In the genomic region with DNA sequence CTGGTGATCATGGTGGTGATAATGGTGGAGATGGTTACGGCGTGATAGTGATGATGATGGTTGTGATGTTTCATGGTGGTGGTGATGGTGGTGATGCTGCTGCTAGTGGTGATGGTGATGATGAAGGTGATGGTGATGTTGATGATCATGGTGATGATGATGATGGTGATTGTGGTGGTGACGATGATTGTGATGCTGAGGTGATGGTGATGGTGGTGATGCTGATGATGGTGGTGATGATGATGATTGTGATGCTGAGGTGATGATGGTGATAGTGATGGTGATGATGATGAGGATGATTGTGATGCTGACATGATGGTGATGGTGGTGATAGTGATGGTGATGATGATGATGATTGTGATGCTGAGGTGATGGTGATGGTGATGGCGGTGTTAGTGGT, we compare ENCODE assay signal across 18 cellular contexts.
DNase-seq lines count a peak whose midpoint lies in the region; ATAC-seq, FAIRE-seq and TF ChIP-seq lines count a peak whose summit lies in the region.
"Had no signal": no experiment of that assay in that cellular context is flagged by ENCODE, and none has a peak within 500 bp of the region (broad histone marks: within the 10 kb centered on the region; RNA-seq: fewer than 3 reads in every experiment).

No MANE protein-coding gene starts in this region.

- in situ Hi-C loops in ACHN (cut with HindIII; ENCODE audit: low pct_ligation_motif_present, low pct_unique_long_range_greater_than_20kb, low sequenced_read_pairs), result no loop called here

- H3K4me3 Mint-ChIP-seq in astrocyte (ENCODE audit: unreplicated experiment), result no peak overlapping the region
- no peak overlapping the region for H3K4me3 Mint-ChIP-seq in effector memory CD8-positive, alpha-beta T cell
- H3K4me3 Mint-ChIP-seq: CD4-positive, alpha-beta T cell; GM23338; IgD-negative memory B cell had no signal

- FAIRE-seq in astrocyte (lab: Jason Lieb, UNC), result peak; percentile 70
- FAIRE-seq in urothelium cell line (lab: Jason Lieb, UNC), result peak; percentile 97
- FAIRE-seq: D721Med, G401.6 had no signal

- no peak overlapping the region for H2AFZ ChIP-seq in astrocyte (ENCODE audit: low read depth, low read length)
- H2AFZ ChIP-seq: GM23338 had no signal

- POLR2A ChIA-PET in HEK293 (lab: Yijun Ruan, JAX), result no interaction called here

- H3K9me3 ChIP-seq in HEK293 (ENCODE audit: control insufficient read depth, insufficient read depth, low read depth, low read length) (no peaks in the 10 kb centered on the region), astrocyte (ENCODE audit: insufficient read depth, low read depth, low read length) (peaks cover 4% of the 10 kb centered on the region)
- H3K9me3 ChIP-seq: Caco-2 had no signal

- no peak overlapping the region for H3K4me3 ChIP-seq in HEK293 (ENCODE audit: low read depth, low read length)
- H3K4me3 ChIP-seq in astrocyte (ENCODE audit: insufficient read depth, low read depth, low read length), result no peak overlapping the region
- H3K4me3 ChIP-seq: GM23338 had no signal

- no peak overlapping the region for H3K9ac ChIP-seq in astrocyte (ENCODE audit: low read length)

- H3K4me2 ChIP-seq in astrocyte (ENCODE audit: low read length), result no peak overlapping the region
- H3K4me2 ChIP-seq: GM23338 had no signal

- CTCF ChIA-PET in HEK293 (lab: Yijun Ruan, JAX), result interaction anchor here (0.7 kb wide), 1 partner anchor 17 kb away, joined by 3 read pairs; no protein-coding TSS in a partner anchor

- H3K27ac Mint-ChIP-seq in astrocyte (ENCODE audit: unreplicated experiment), result no peak overlapping the region
- no peak overlapping the region for H3K27ac Mint-ChIP-seq in effector memory CD8-positive, alpha-beta T cell
- H3K27ac Mint-ChIP-seq: CD4-positive, alpha-beta T cell; GM23338; IgD-negative memory B cell had no signal

- H3K4me1 ChIP-seq in HEK293 (ENCODE audit: control insufficient read depth, insufficient read depth, low read length) (no peaks in the 10 kb centered on the region), astrocyte (ENCODE audit: insufficient read depth, low read length) (peaks cover 7% of the 10 kb centered on the region)
- H3K4me1 ChIP-seq: Caco-2 had no signal

- H4K20me1 ChIP-seq in astrocyte (ENCODE audit: insufficient read depth, low read length), result peaks cover 12% of the 10 kb centered on the region

- H3K36me3 ChIP-seq in HEK293 (ENCODE audit: control insufficient read depth in 2 of 2, insufficient read depth in 1 of 2, low read length in 2 of 2), result no peaks in the 10 kb centered on the region
- H3K36me3 ChIP-seq in astrocyte (ENCODE audit: insufficient read depth, low read length), result no peaks in the 10 kb centered on the region

- no peak overlapping the region for H3K27ac ChIP-seq in HEK293 (ENCODE audit: extremely low read depth, low read depth, low read length)
- H3K27ac ChIP-seq in astrocyte (ENCODE audit: low read depth, low read length), result no peak overlapping the region
- H3K27ac ChIP-seq: C4-2B, HL-60 had no signal

- no peak for TF ChIP-seq CTCF in HEK293 (tag by site-specific recombination; IDR thresholded peaks at IDR 0.05)
- TF ChIP-seq CTCF in astrocyte (IDR thresholded peaks at IDR 0.05; ENCODE audit: insufficient read depth, low read depth, low read length), result no peak

- no peak for DNase-seq in astrocyte (ENCODE audit: low read depth)
- DNase-seq in effector memory CD8-positive, alpha-beta T cell, result no peak
- no peak for DNase-seq in urothelium cell line (ENCODE audit: low spot score)
- no peak for DNase-seq in ACHN
- no peak for DNase-seq in NCI-H345 (lab: John Stamatoyannopoulos, UW)
- DNase-seq: Caco-2; CD4-positive, alpha-beta T cell; H7; KG1 had no signal

- H3K4me1 Mint-ChIP-seq in astrocyte (ENCODE audit: low read depth, unreplicated experiment), result peaks cover 10% of the 10 kb centered on the region
- H3K4me1 Mint-ChIP-seq in effector memory CD8-positive, alpha-beta T cell (ENCODE audit: low read depth in 2 of 2), result peaks cover under 1 to 2% of the 10 kb centered on the region in 2 donors

- H3K36me3 Mint-ChIP-seq in astrocyte (ENCODE audit: low read depth, unreplicated experiment), result peaks cover 3% of the 10 kb centered on the region
- H3K36me3 Mint-ChIP-seq in effector memory CD8-positive, alpha-beta T cell (ENCODE audit: insufficient read depth), result no peaks in the 10 kb centered on the region
- H3K36me3 Mint-ChIP-seq: IgD-negative memory B cell had no signal

- peaks cover 3% of the 10 kb centered on the region for H3K27me3 ChIP-seq in astrocyte (ENCODE audit: insufficient read depth, low read length)

- H3K9me3 Mint-ChIP-seq in astrocyte (ENCODE audit: unreplicated experiment), result no peaks in the 10 kb centered on the region
- peaks cover 5 to 6% of the 10 kb centered on the region in 2 donors for H3K9me3 Mint-ChIP-seq in effector memory CD8-positive, alpha-beta T cell
- H3K9me3 Mint-ChIP-seq: GM23338 had no signal

- ATAC-seq in effector memory CD8-positive, alpha-beta T cell (replicated peaks), result peak; percentile 19
- no peak for ATAC-seq in HG02970 (IDR thresholded peaks at IDR 0.05; ENCODE audit: low FRiP score, unreplicated experiment)
- ATAC-seq: GM23338, HCT116 had no signal

- H3K27me3 Mint-ChIP-seq in astrocyte (ENCODE audit: low read depth, unreplicated experiment), result peaks cover 9% of the 10 kb centered on the region
- H3K27me3 Mint-ChIP-seq in effector memory CD8-positive, alpha-beta T cell, result peaks cover 0 to 10% of the 10 kb centered on the region in 2 donors

- no peaks in the 10 kb centered on the region for H3K79me2 ChIP-seq in astrocyte (ENCODE audit: insufficient read depth, low read length)

TF ChIP-seq in HEK293, 187 proteins besides CTCF, POLR2A, EP300 and RAD21 (continues in another document):
- no peak for TF ChIP-seq ZBTB1 (tag by site-specific recombination; IDR thresholded peaks at IDR 0.05)
- no peak for TF ChIP-seq ZNF514 (tag by site-specific recombination; IDR thresholded peaks at IDR 0.05)
- TF ChIP-seq FEZF1 (tag by site-specific recombination; IDR thresholded peaks at IDR 0.05), result no peak
- TF ChIP-seq ZNF174 (tag by site-specific recombination; IDR thresholded peaks at IDR 0.05), result no peak
- TF ChIP-seq ZNF843 (tag by site-specific recombination; IDR thresholded peaks at IDR 0.05), result no peak
- TF ChIP-seq ZNF292 (tag by site-specific recombination; IDR thresholded peaks at IDR 0.05; ENCODE audit: borderline replicate concordance, low read depth), result no peak
- TF ChIP-seq ZNF704 (tag by site-specific recombination; IDR thresholded peaks at IDR 0.05), result no peak
- no peak for TF ChIP-seq IKZF3 (tag by site-specific recombination; IDR thresholded peaks at IDR 0.05)
- peak; percentile 66; the same call in 1 of the 2 replicates for TF ChIP-seq ZNF248 (tag by site-specific recombination; IDR thresholded peaks at IDR 0.05)
- no peak for TF ChIP-seq GLIS2 (tag by site-specific recombination; IDR thresholded peaks at IDR 0.05)
- TF ChIP-seq ZNF169 (tag by site-specific recombination; IDR thresholded peaks at IDR 0.05), result peak; percentile 78; the same call in 1 of the 2 replicates
- no peak for TF ChIP-seq ZBTB49 (tag by site-specific recombination; IDR thresholded peaks at IDR 0.05; ENCODE audit: low read depth)
- TF ChIP-seq ZBTB48 (tag by site-specific recombination; IDR thresholded peaks at IDR 0.05), result 0 out of 2 replicates have a peak, but pooled peaks have one; percentile 24
- TF ChIP-seq ZNF558 (tag by site-specific recombination; IDR thresholded peaks at IDR 0.05), result no peak
